ENCODE assay signal across 19 cellular contexts in the genomic region with DNA sequence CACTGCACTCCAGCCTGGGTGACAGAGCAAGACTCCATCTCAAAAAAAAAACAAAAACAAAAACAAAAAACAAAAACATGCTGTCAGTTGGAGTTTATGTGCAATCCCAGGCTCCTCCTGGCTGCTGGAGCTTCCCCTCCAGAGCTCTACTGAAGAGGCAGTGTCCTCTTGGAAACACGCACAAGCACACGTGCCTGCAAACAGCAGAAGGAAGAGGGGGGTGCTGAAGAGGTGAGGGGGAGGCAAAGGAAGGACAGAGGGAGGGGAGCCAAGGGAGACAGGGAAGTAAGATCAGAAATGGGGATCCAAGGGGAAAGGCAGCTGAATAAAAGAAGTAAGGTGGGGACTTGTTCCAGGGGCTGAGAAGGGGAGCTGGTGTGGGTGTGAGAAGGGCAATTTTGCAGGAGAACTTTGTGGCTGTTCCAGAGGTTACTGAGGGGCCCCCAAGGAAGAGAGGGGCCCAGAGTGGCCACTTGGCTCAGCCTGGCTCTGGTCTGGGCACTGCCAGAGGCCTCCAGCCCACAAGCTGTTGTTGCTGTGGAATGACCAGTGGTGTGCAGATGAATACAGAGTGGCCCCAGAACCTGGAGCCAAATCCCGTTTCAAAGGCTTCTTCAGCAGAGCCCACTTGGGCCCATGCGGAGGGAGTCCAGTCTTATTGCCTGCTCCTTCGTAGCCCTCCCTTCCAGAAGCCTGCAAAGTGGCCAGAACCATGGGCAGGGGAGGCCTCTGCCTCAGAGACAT. TPM values are rescaled to one million over a fixed set of nuclear protein-coding genes. Genes with fewer than 3 reads are reported as not detected.
DNase-seq lines count a peak whose midpoint lies in the region; ATAC-seq, FAIRE-seq and TF ChIP-seq lines count a peak whose summit lies in the region.
"Had no signal": no experiment of that assay in that cellular context is flagged by ENCODE, and none has a peak within 500 bp of the region (broad histone marks: within the 10 kb centered on the region; RNA-seq: fewer than 3 reads in every experiment).

No MANE protein-coding gene starts in this region.

- WGBS in heart right ventricle, 2 donors: 49 to 56% methylated on average over 5 of the region's 5 CpGs
- 46% methylated on average over 5 of the region's 5 CpGs for WGBS in right cardiac atrium

- TF ChIP-seq CTCF in heart right ventricle (IDR thresholded peaks at IDR 0.05) (peak in 2 of 9 donors; percentile 15 to 21), gastrocnemius medialis (IDR thresholded peaks at IDR 0.05 in 4 of 5, conservative IDR thresholded peaks at IDR 0.05 in 1 of 5) (no peak)

- H3K4me3 Mint-ChIP-seq in CD4-positive, alpha-beta memory T cell: no peak overlapping the region
- H3K4me3 Mint-ChIP-seq: activated CD4-positive, alpha-beta T cell treated with anti-CD3 and anti-CD28 coated beads, Interleukin-2, amount 10 ng/mL, durations not matched to agents 24 days and 14 days; activated naive CD4-positive, alpha-beta T cell treated with anti-CD3 and anti-CD28 coated beads, Interleukin-2, amount 50 U/mL, for 24 hours; central memory CD8-positive, alpha-beta T cell had no signal

- no peaks in the 10 kb centered on the region for H3K4me1 Mint-ChIP-seq in CD4-positive, alpha-beta memory T cell
- H3K4me1 Mint-ChIP-seq: activated CD4-positive, alpha-beta T cell treated with anti-CD3 and anti-CD28 coated beads, Interleukin-2, amount 10 ng/mL, durations not matched to agents 24 days and 14 days; activated naive CD4-positive, alpha-beta T cell treated with anti-CD3 and anti-CD28 coated beads, Interleukin-2, amount 50 U/mL, for 24 hours; central memory CD8-positive, alpha-beta T cell had no signal

- H3K36me3 ChIP-seq in heart right ventricle: peaks cover 0 to 6% (median 0%) of the 10 kb centered on the region in 9 donors
- H3K36me3 ChIP-seq in gastrocnemius medialis: no peaks in the 10 kb centered on the region
- no peaks in the 10 kb centered on the region for H3K36me3 ChIP-seq in CD4-positive, alpha-beta memory T cell (ENCODE audit: insufficient read depth, low read length)
- H3K36me3 ChIP-seq: SJCRH30 had no signal

- H3K27me3 ChIP-seq in heart right ventricle (no peaks in the 10 kb centered on the region), right cardiac atrium (ENCODE audit: control insufficient read depth, insufficient read depth) (no peaks in the 10 kb centered on the region), gastrocnemius medialis (no peaks in the 10 kb centered on the region)
- H3K27me3 ChIP-seq in CD4-positive, alpha-beta memory T cell (ENCODE audit: insufficient read depth, low read length): no peaks in the 10 kb centered on the region
- H3K27me3 ChIP-seq: SJCRH30 had no signal

- ATAC-seq in heart right ventricle (peak in 5 of 8 donors; percentile 18 to 43 (median 36)), right cardiac atrium (peak in 1 of 2 donors; percentile 20), gastrocnemius medialis (peak in 1 of 2 donors; percentile 14), HG03280 (IDR thresholded peaks at IDR 0.05; ENCODE audit: unreplicated experiment) (no peak)

- in situ Hi-C loops in gastrocnemius medialis (cut with MboI; ENCODE audit: low sequenced_read_pairs in 4 of 4): no loop called here

- H3K4me1 ChIP-seq in heart right ventricle (peaks cover 60 to 100% (median 88%) of the 10 kb centered on the region in 9 donors), right cardiac atrium (ENCODE audit: control insufficient read depth, insufficient read depth, low read length) (peaks cover 56% of the 10 kb centered on the region), gastrocnemius medialis (peaks cover 79 to 88% of the 10 kb centered on the region in 2 donors)
- no peaks in the 10 kb centered on the region for H3K4me1 ChIP-seq in CD4-positive, alpha-beta memory T cell (ENCODE audit: insufficient read depth, low read length)

- H3K27me3 Mint-ChIP-seq in CD4-positive, alpha-beta memory T cell: peaks cover 3 to 5% of the 10 kb centered on the region in 2 donors

- no peak for TF ChIP-seq POLR2A in gastrocnemius medialis (IDR thresholded peaks at IDR 0.05)

- H3K9me3 ChIP-seq in heart right ventricle (no peaks in the 10 kb centered on the region), right cardiac atrium (ENCODE audit: control insufficient read depth, low read length) (no peaks in the 10 kb centered on the region), gastrocnemius medialis (no peaks in the 10 kb centered on the region)
- no peaks in the 10 kb centered on the region for H3K9me3 ChIP-seq in CD4-positive, alpha-beta memory T cell (ENCODE audit: control insufficient read depth in 1 of 2, low read length in 2 of 2)
- H3K9me3 ChIP-seq: SJCRH30 had no signal

- H3K4me3 ChIP-seq in heart right ventricle (no peak overlapping the region), right cardiac atrium (ENCODE audit: low read length) (no peak overlapping the region), gastrocnemius medialis (no peak overlapping the region)
- H3K4me3 ChIP-seq in CD4-positive, alpha-beta memory T cell (ENCODE audit: low read length in 2 of 2): no peak overlapping the region
- H3K4me3 ChIP-seq: SJCRH30 had no signal

- POLR2A ChIA-PET in CD4-positive, alpha-beta memory T cell (lab: Charles Lee; ENCODE audit: partially characterized antibody): no interaction called here

- peak overlapping the region in 1 of 7 donors; percentile 10 for H3K27ac Mint-ChIP-seq in CD4-positive, alpha-beta memory T cell
- H3K27ac Mint-ChIP-seq: activated CD4-positive, alpha-beta T cell treated with anti-CD3 and anti-CD28 coated beads, Interleukin-2, amount 10 ng/mL, durations not matched to agents 24 days and 14 days; activated naive CD4-positive, alpha-beta T cell treated with anti-CD3 and anti-CD28 coated beads, Interleukin-2, amount 50 U/mL, for 24 hours had no signal

- no peaks in the 10 kb centered on the region for H3K9me3 Mint-ChIP-seq in CD4-positive, alpha-beta memory T cell
- H3K9me3 Mint-ChIP-seq: activated CD4-positive, alpha-beta T cell treated with anti-CD3 and anti-CD28 coated beads, Interleukin-2, amount 10 ng/mL, durations not matched to agents 24 days and 14 days; activated naive CD4-positive, alpha-beta T cell treated with anti-CD3 and anti-CD28 coated beads, Interleukin-2, amount 50 U/mL, for 24 hours; central memory CD8-positive, alpha-beta T cell had no signal

- FAIRE-seq in frontal cortex (lab: Jason Lieb, UNC): no peak
- FAIRE-seq: endothelial cell of umbilical vein had no signal

- no peaks in the 10 kb centered on the region for H3K36me3 Mint-ChIP-seq in CD4-positive, alpha-beta memory T cell
- H3K36me3 Mint-ChIP-seq: activated naive CD4-positive, alpha-beta T cell treated with anti-CD3 and anti-CD28 coated beads, Interleukin-2, amount 50 U/mL, for 24 hours had no signal

- CTCF ChIA-PET in CD4-positive, alpha-beta memory T cell (lab: Charles Lee; ENCODE audit: partially characterized antibody): interaction anchor here (0.6 kb wide), 1 partner anchor 145 kb away, joined by 3 read pairs; no protein-coding TSS in a partner anchor

- peak overlapping the region in 9 of 10 donors; percentile 14 to 99 (median 83) for H3K27ac ChIP-seq in heart right ventricle
- peak overlapping the region; percentile 60 for H3K27ac ChIP-seq in right cardiac atrium (ENCODE audit: low read length)
- H3K27ac ChIP-seq in gastrocnemius medialis: peak overlapping the region; percentile 92 to 100 (median 96)
- no peak overlapping the region for H3K27ac ChIP-seq in CD4-positive, alpha-beta memory T cell (ENCODE audit: low read depth, low read length)
- H3K27ac ChIP-seq: SJCRH30 had no signal

- DNase-seq in heart right ventricle (no peak), cardiac septum (ENCODE audit: low spot score) (no peak), right cardiac atrium (peak in 1 of 3 donors; percentile 66), gastrocnemius medialis (peak in 1 of 2 donors; percentile 63), frontal cortex (ENCODE audit: low spot score in 2 of 2) (no peak)
- DNase-seq in CD4-positive, alpha-beta memory T cell: no peak
- no peak for DNase-seq in activated CD4-positive, alpha-beta T cell treated with anti-CD3 and anti-CD28 coated beads for 48 hours
- DNase-seq: activated CD4-positive, alpha-beta T cell treated with anti-CD3 and anti-CD28 coated beads, Interleukin-2, amount 10 ng/mL, durations not matched to agents 24 days and 14 days; activated T-cell treated with anti-CD3 and anti-CD28 coated beads, Interleukin-2, amount 50 U/mL, for 1 hour; GDM1; IMR-90; SJCRH30; stimulated activated CD4-positive, alpha-beta T cell treated with anti-CD3 and anti-CD28 coated beads, Interleukin-4, amount 100 ng/mL, for 1 hour; T1000 had no signal

- intact Hi-C loops in heart right ventricle (cut with DNase I): loop anchor here in 2 of 10 donors (2.0 to 10.0 kb wide), 2 partner anchors 25 to 83 kb away; no protein-coding TSS in a partner anchor
- intact Hi-C loops in cardiac septum (cut with DNase I): no loop called here
- intact Hi-C loops in right cardiac atrium (cut with DNase I): loop anchor here in 3 of 4 donors (5.0 to 10.0 kb wide), 3 partner anchors 36 to 83 kb away; a partner anchor contains a TSS
- intact Hi-C loops in gastrocnemius medialis (cut with DNase I; ENCODE audit: low total_unique reads): no loop called here
- intact Hi-C loops in CD4-positive, alpha-beta memory T cell (cut with micrococcal nuclease): no loop called here

RNA-seq across cellular contexts. Expression of a gene that starts 34.4 kb away (rescaled TPM):
- total RNA-seq in heart right ventricle (1 to 10 TPM; 3.4 to 9.9 (median 6.1) TPM), cardiac septum (9.4 TPM), right cardiac atrium (10 to 100 TPM in 2 of 4 donors, 1 to 10 TPM in 2; 8.0 to 11.9 (median 10.1) TPM), gastrocnemius medialis (1 to 10 TPM; 2.6 to 5.0 (median 3.1) TPM), frontal cortex (2.9 TPM)
- polyA plus RNA-seq in heart right ventricle (10 to 100 TPM; 11.5 to 13.0 TPM), right cardiac atrium (8.0 TPM)
- 10 to 100 TPM; 16.1 to 16.9 TPM for total RNA-seq in CD4-positive, alpha-beta memory T cell
- 1 to 10 TPM; 2.3 to 9.4 TPM for polyA plus RNA-seq in CD4-positive, alpha-beta memory T cell
- total RNA-seq: myocyte had no signal

RNA-seq across cellular contexts. Expression of a gene that starts 48.3 kb away (rescaled TPM):
- total RNA-seq in heart right ventricle: 10 to 100 TPM; 10.5 to 22.4 (median 14.2) TPM
- 10 to 100 TPM; 33.1 to 54.0 TPM for polyA plus RNA-seq in heart right ventricle
- 17.5 TPM for total RNA-seq in cardiac septum
- total RNA-seq in right cardiac atrium: 10 to 100 TPM; 14.8 to 22.2 (median 17.5) TPM
- polyA plus RNA-seq in right cardiac atrium: 19.9 TPM
- 10 to 100 TPM; 31.7 to 47.9 (median 45.0) TPM for total RNA-seq in gastrocnemius medialis
- total RNA-seq in CD4-positive, alpha-beta memory T cell: 10 to 100 TPM; 70.6 to 78.4 TPM
- polyA plus RNA-seq in CD4-positive, alpha-beta memory T cell: 10 to 100 TPM; 18.0 to 24.9 TPM
- 17.9 TPM for total RNA-seq in frontal cortex

RNA-seq across cellular contexts. Expression of a gene that starts 49.8 kb away (rescaled TPM):
- total RNA-seq in heart right ventricle (10 to 100 TPM; 31.1 to 58.0 (median 35.1) TPM), cardiac septum (33.8 TPM), right cardiac atrium (10 to 100 TPM; 27.6 to 44.2 (median 40.2) TPM), gastrocnemius medialis (10 to 100 TPM; 36.3 to 81.3 (median 49.4) TPM), frontal cortex (16.3 TPM)
- polyA plus RNA-seq in heart right ventricle (10 to 100 TPM; 23.9 to 25.0 TPM), right cardiac atrium (40.2 TPM)
- total RNA-seq in CD4-positive, alpha-beta memory T cell: 10 to 100 TPM; 25.8 to 34.1 TPM
- 1 to 10 TPM in 1 of 2 donors, under 1 TPM in 1; 0.15 to 1.8 TPM for polyA plus RNA-seq in CD4-positive, alpha-beta memory T cell

Comparison
In these comparisons a context has a peak if more than half of its experiments do, and no peak if none do; other contexts are left out.
1. intact Hi-C loops: an anchor here in right cardiac atrium (5.0 to 10.0 kb wide); none called in cardiac septum, gastrocnemius medialis and CD4-positive, alpha-beta memory T cell.